8 cellular contexts compared by ENCODE assay signal in the genomic region with DNA sequence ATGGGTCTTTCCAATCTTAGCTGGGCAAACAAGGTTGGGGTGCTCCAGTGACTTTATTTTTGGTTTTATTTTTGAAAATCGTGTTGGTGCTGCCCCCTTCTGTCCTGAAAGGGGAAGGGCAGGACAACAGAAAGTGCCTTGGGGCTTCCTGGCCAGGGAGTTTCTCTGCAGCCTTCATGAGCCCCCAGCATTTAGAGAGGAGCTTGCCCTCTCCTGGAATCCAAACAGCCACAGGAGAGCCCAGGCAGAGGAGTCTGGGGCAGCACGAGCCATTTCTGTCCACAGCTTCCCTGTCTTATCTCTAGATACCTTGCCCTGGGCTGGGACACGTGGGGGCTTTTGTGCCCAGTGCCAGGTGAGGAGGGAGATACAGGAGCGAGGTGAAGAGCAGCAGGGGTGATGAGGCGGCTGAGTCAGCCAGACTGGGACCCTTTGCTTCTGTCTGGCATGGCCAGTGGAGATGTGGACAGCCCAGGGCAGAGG. TPM values are rescaled to one million over a fixed set of nuclear protein-coding genes. Genes with fewer than 3 reads are reported as not detected.
DNase-seq lines count a peak whose midpoint lies in the region; ATAC-seq, FAIRE-seq and TF ChIP-seq lines count a peak whose summit lies in the region.

No MANE protein-coding gene starts in this region.

- DNase-seq in D721Med (ENCODE audit: insufficient read length, low spot score) (no peak), HPDE6-E6E7 (ENCODE audit: extremely low spot score) (peak; percentile 47), SK-N-SH (peak; percentile 61), lower lobe of right lung (no peak), upper lobe of left lung (no peak), A172 (ENCODE audit: low spot score) (no peak)
- peak; percentile 56 for DNase-seq in central memory CD4-positive, alpha-beta T cell

- 14% methylated on average over 4 of the region's 5 CpGs for WGBS in SK-N-SH (ENCODE audit: low lambda C conversion rate)
- 48 to 61% methylated on average over 5 of the region's 5 CpGs for WGBS in upper lobe of left lung, 2 donors

- no peak overlapping the region for H3K9ac ChIP-seq in SK-N-SH

- H3K9me3 ChIP-seq in SK-N-SH (no peaks in the 10 kb centered on the region), lower lobe of right lung (no peaks in the 10 kb centered on the region), upper lobe of left lung (no peaks in the 10 kb centered on the region)

- intact Hi-C loops in lower lobe of right lung (cut with DNase I): no loop called here

- no peaks in the 10 kb centered on the region for H3K9me2 ChIP-seq in SK-N-SH

- ATAC-seq in lower lobe of right lung (peak in 1 of 2 donors; percentile 38), upper lobe of left lung (ENCODE audit: low FRiP score in 2 of 2) (peak in 1 of 2 donors; percentile 52), HG03039 (IDR thresholded peaks at IDR 0.05; ENCODE audit: unreplicated experiment) (no peak)

- no peak for TF ChIP-seq POLR2A in upper lobe of left lung (IDR thresholded peaks at IDR 0.05)

- POLR2A ChIA-PET in SK-N-SH (lab: Yijun Ruan, JAX): no interaction called here

- H4K20me1 ChIP-seq in SK-N-SH (ENCODE audit: insufficient read depth): no peaks in the 10 kb centered on the region

- H3K36me3 ChIP-seq in SK-N-SH (replicated peaks in 1 of 2; ENCODE audit: control insufficient read depth in 1 of 2, insufficient read depth in 2 of 2, low read length in 1 of 2) (no peaks in the 10 kb centered on the region), lower lobe of right lung (peaks cover 20% of the 10 kb centered on the region), upper lobe of left lung (peaks cover 0 to 27% (median 4%) of the 10 kb centered on the region in 4 donors)

- H3K27me3 ChIP-seq in SK-N-SH (ENCODE audit: insufficient read depth): peaks cover 10% of the 10 kb centered on the region; the same call in 1 of the 2 replicates
- H3K27me3 ChIP-seq in lower lobe of right lung (ENCODE audit: low read depth): no peaks in the 10 kb centered on the region
- no peaks in the 10 kb centered on the region for H3K27me3 ChIP-seq in upper lobe of left lung

- peak; percentile 65 for TF ChIP-seq RAD21 in SK-N-SH (IDR thresholded peaks at IDR 0.05; ENCODE audit: low read length)

- FAIRE-seq in D721Med (lab: Jason Lieb, UNC): peak; percentile 35

- no peaks in the 10 kb centered on the region for H3K79me2 ChIP-seq in SK-N-SH (ENCODE audit: insufficient read depth)

- no peak overlapping the region for H3K4me2 ChIP-seq in SK-N-SH

- H3K4me3 ChIP-seq in SK-N-SH (ENCODE audit: low read depth in 2 of 2, low read length in 1 of 2) (no peak overlapping the region; a peak in 1 of 4 replicates), lower lobe of right lung (no peak overlapping the region), upper lobe of left lung (no peak overlapping the region)

- TF ChIP-seq CTCF in D721Med (IDR thresholded peaks at IDR 0.05; ENCODE audit: insufficient read depth, missing control alignments) (peak; percentile 41), SK-N-SH (IDR thresholded peaks at IDR 0.05) (peak; percentile 87), lower lobe of right lung (IDR thresholded peaks at IDR 0.05) (peak; percentile 93), upper lobe of left lung (IDR thresholded peaks at IDR 0.05) (peak; percentile 66 to 93 (median 78))

- CTCF ChIA-PET in SK-N-SH (lab: Yijun Ruan, JAX): interaction anchor here (0.6 to 4.4 kb wide), 46 partner anchors 9 to 538 kb away, joined by 3 to 39 read pairs (median 5); partner anchors contain the start of genes C12orf57, C1R, C1S and LPCAT3

- H3K27ac ChIP-seq in SK-N-SH (ENCODE audit: low read depth in 2 of 2, low read length in 1 of 2): no peak overlapping the region
- no peak overlapping the region for H3K27ac ChIP-seq in lower lobe of right lung
- no peak overlapping the region for H3K27ac ChIP-seq in upper lobe of left lung

- TF ChIP-seq EP300 in SK-N-SH (IDR thresholded peaks at IDR 0.05; ENCODE audit: borderline replicate concordance in 1 of 2, low read depth in 1 of 2, low read length in 1 of 2): no peak
- TF ChIP-seq EP300 in upper lobe of left lung (IDR thresholded peaks at IDR 0.05): no peak

- H3K4me1 ChIP-seq in SK-N-SH (ENCODE audit: control insufficient read depth in 1 of 2, insufficient read depth in 2 of 2, low read depth in 1 of 2, low read length in 1 of 2) (peaks cover 0 to 19% of the 10 kb centered on the region in 2 experiments; a peak in 2 of 4 replicates), lower lobe of right lung (peaks cover 19% of the 10 kb centered on the region), upper lobe of left lung (peaks cover 12 to 14% (median 13%) of the 10 kb centered on the region in 4 donors)

- H3F3A ChIP-seq in SK-N-SH (replicated peaks; ENCODE audit: insufficient read depth): no peaks in the 10 kb centered on the region

- H2AFZ ChIP-seq in SK-N-SH (ENCODE audit: low read depth): no peak overlapping the region

TF ChIP-seq in SK-N-SH, 30 proteins besides CTCF, POLR2A, EP300 and RAD21:
- TF ChIP-seq GABPA (IDR thresholded peaks at IDR 0.05; ENCODE audit: low read depth) (no peak), SMC3 (IDR thresholded peaks at IDR 0.05; ENCODE audit: low read depth, low read length) (peak; percentile 49), TCF12 (IDR thresholded peaks at IDR 0.05) (no peak), TAF1 (IDR thresholded peaks at IDR 0.05; ENCODE audit: borderline replicate concordance, low read depth, low read length) (no peak), SIN3A (IDR thresholded peaks at IDR 0.05; ENCODE audit: borderline replicate concordance, low read depth, low read length) (no peak), EZH2phosphoT487 (IDR thresholded peaks at IDR 0.05; ENCODE audit: borderline replicate concordance, low read depth) (no peak)
- TF ChIP-seq, protein P1, sequence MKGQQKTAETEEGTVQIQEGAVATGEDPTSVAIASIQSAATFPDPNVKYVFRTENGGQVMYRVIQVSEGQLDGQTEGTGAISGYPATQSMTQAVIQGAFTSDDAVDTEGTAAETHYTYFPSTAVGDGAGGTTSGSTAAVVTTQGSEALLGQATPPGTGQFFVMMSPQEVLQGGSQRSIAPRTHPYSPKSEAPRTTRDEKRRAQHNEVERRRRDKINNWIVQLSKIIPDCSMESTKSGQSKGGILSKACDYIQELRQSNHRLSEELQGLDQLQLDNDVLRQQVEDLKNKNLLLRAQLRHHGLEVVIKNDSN (IDR thresholded peaks at IDR 0.05; ENCODE audit: borderline replicate concordance, low read depth): no peak

RNA-seq across cellular contexts. Expression of gene C1RL, which starts 4.4 kb away (rescaled TPM):
- 8.3 and 9.5 TPM in 2 replicates for polyA plus RNA-seq in SK-N-SH (2012; rRNA removed)
- polyA plus RNA-seq in SK-N-SH (2012; cell fraction: cytosol; rRNA removed): 6.2 and 6.7 TPM in 2 replicates
- 19.7 and 20.2 TPM in 2 replicates for polyA plus RNA-seq in SK-N-SH (2012; cell fraction: nucleus; rRNA removed)
- 80.5 TPM for total RNA-seq in lower lobe of right lung
- total RNA-seq in upper lobe of left lung: 100 to 1,000 TPM in 1 of 6 donors, 10 to 100 TPM in 5; 55.9 to 224 (median 82.7) TPM
- total RNA-seq in A172 (2014; rRNA removed; shearing (Covaris generic)): 5.8 and 11.0 TPM in 2 replicates

RNA-seq across cellular contexts. Expression of gene RBP5, which starts 15.3 kb away (rescaled TPM):
- 0.06 and 0.12 TPM in 2 replicates for polyA plus RNA-seq in SK-N-SH (2012; rRNA removed)
- 0.08 and 0.22 TPM in 2 replicates for polyA plus RNA-seq in SK-N-SH (2012; cell fraction: cytosol; rRNA removed)
- 0.70 and 0.79 TPM in 2 replicates for polyA plus RNA-seq in SK-N-SH (2012; cell fraction: nucleus; rRNA removed)
- total RNA-seq in lower lobe of right lung: 1.1 TPM
- 1 to 10 TPM in 2 of 6 donors, not detected in 4; 1.8 to 6.9 TPM for total RNA-seq in upper lobe of left lung
- 0.31 TPM in 1 of 2 replicates, not detected in the other for total RNA-seq in A172 (2014; rRNA removed; shearing (Covaris generic))

RNA-seq across cellular contexts. Expression of gene CLSTN3, which starts 16.7 kb away (rescaled TPM):
- 12.7 and 12.9 TPM in 2 replicates for polyA plus RNA-seq in SK-N-SH (2012; rRNA removed)
- 7.2 and 8.7 TPM in 2 replicates for polyA plus RNA-seq in SK-N-SH (2012; cell fraction: cytosol; rRNA removed)
- polyA plus RNA-seq in SK-N-SH (2012; cell fraction: nucleus; rRNA removed): 34.7 and 40.9 TPM in 2 replicates
- 36.8 TPM for total RNA-seq in lower lobe of right lung
- total RNA-seq in upper lobe of left lung: 100 to 1,000 TPM in 1 of 6 donors, 10 to 100 TPM in 5; 14.4 to 111 (median 39.0) TPM
- total RNA-seq in A172 (2014; rRNA removed; shearing (Covaris generic)): 8.5 and 15.6 TPM in 2 replicates

RNA-seq across cellular contexts. Expression of gene C1R, which starts 21.2 kb away (rescaled TPM):
- polyA plus RNA-seq in SK-N-SH (2012; rRNA removed): 18.7 and 20.1 TPM in 2 replicates
- polyA plus RNA-seq in SK-N-SH (2012; cell fraction: cytosol; rRNA removed): 10.1 and 14.5 TPM in 2 replicates
- polyA plus RNA-seq in SK-N-SH (2012; cell fraction: nucleus; rRNA removed): 16.0 and 22.2 TPM in 2 replicates
- total RNA-seq in lower lobe of right lung (373 TPM), upper lobe of left lung (100 to 1,000 TPM; 116 to 410 (median 210) TPM)
- total RNA-seq in A172 (2014; rRNA removed; shearing (Covaris generic)): 10.7 and 16.0 TPM in 2 replicates

RNA-seq across cellular contexts. Expression of gene C1S, which starts 52.9 kb away (rescaled TPM):
- polyA plus RNA-seq in SK-N-SH (2012; rRNA removed): 14.5 and 19.3 TPM in 2 replicates
- polyA plus RNA-seq in SK-N-SH (2012; cell fraction: cytosol; rRNA removed): 14.1 and 14.8 TPM in 2 replicates
- 17.6 and 29.5 TPM in 2 replicates for polyA plus RNA-seq in SK-N-SH (2012; cell fraction: nucleus; rRNA removed)
- 280 TPM for total RNA-seq in lower lobe of right lung
- total RNA-seq in upper lobe of left lung: 100 to 1,000 TPM; 146 to 338 (median 208) TPM
- 20.3 and 39.8 TPM in 2 replicates for total RNA-seq in A172 (2014; rRNA removed; shearing (Covaris generic))

Comparison
In these comparisons a context has a peak if more than half of its experiments do, and no peak if none do; other contexts are left out.
1. DNase-seq: peak in HPDE6-E6E7 (single experiment), SK-N-SH (single experiment) and central memory CD4-positive, alpha-beta T cell (single experiment); none in D721Med (single experiment), lower lobe of right lung (single experiment), upper lobe of left lung (0 of 2) and A172 (single experiment).
2. CTCF ChIP-seq: peak in every context shown above with its lines; median percentile 93 in lower lobe of right lung; 87 in SK-N-SH; 78 in upper lobe of left lung; 41 in D721Med.